In the genomic region with DNA sequence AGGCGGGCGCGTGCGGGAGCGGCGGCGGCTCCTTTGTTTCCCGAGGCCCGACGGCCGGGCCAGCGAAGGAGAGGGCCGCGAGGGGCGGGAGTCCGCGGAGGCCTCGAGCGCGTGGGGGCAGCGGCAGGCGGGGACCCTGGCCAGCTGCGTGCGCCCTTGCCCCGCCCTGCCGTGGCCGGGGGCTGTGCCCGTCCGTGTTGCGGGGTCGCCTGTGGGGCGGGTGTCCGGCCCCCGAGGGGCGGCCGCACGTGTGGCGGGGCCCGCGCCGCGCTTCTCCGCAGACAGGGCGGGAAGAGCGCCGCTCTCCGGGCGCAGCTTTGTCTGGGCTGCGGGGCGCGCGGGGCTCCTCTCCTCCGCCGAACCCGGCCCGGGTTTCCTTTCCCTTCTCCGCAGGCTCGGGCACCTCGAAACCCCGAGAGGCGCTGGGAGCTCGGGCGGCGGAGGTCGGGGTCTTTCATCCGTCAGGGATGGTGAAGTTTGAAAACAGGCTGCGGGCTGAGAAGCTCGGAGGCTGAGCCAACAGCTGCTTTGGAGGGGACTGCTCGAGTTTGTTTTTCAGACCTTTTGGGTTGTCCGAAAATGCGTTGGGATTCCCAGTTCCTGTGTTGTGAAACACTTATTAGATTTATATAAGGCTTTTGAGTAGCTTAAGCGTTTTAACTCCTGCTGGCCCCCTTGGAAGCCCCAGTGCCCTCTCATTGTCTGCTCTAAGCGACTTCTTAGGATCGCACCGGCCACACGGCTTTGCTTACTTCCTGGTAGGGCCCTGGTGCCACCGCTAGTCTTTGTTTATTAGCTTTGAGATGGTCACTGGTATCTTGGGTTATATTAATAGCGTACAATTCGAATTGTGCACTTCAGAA, we compare ENCODE assay signal across 8 cellular contexts. TPM values are rescaled to one million over a fixed set of nuclear protein-coding genes. Genes with fewer than 3 reads are reported as not detected.
DNase-seq lines count a peak whose midpoint lies in the region; ATAC-seq and TF ChIP-seq lines count a peak whose summit lies in the region.

No MANE protein-coding gene starts in this region.

- peak overlapping the region; percentile 96 for H3K4me3 Mint-ChIP-seq in T-helper 1 cell treated with Interleukin-12 subunit alpha and Interleukin-12 subunit beta and Interleukin-4 antibody, amounts not matched to agents 30 μg/mL and 1 μg/mL, for 36 hours

- H3F3A ChIP-seq in MM.1S (ENCODE audit: insufficient read depth, low read length) = peaks cover 32% of the 10 kb centered on the region

- H3K9me2 ChIP-seq in MM.1S (replicated peaks; ENCODE audit: insufficient read depth, low read length) = no peaks in the 10 kb centered on the region

- H3K4me1 ChIP-seq in MM.1S (ENCODE audit: low read length) (peaks cover 37% of the 10 kb centered on the region), skeletal muscle tissue (ENCODE audit: control insufficient read depth in 3 of 3, insufficient read depth in 3 of 3, low read length in 3 of 3) (peaks cover 33 to 54% (median 47%) of the 10 kb centered on the region in 3 donors)

- peaks cover 75% of the 10 kb centered on the region for H3K4me1 Mint-ChIP-seq in T-helper 1 cell treated with Interleukin-12 subunit alpha and Interleukin-12 subunit beta and Interleukin-4 antibody, amounts not matched to agents 30 μg/mL and 1 μg/mL, for 36 hours (ENCODE audit: low read depth)

- H4K20me1 ChIP-seq in MM.1S (ENCODE audit: insufficient read depth, low read length) = peaks cover 25% of the 10 kb centered on the region

- peak overlapping the region; percentile 18; the same call in 1 of the 2 replicates for H2AFZ ChIP-seq in MM.1S (ENCODE audit: low read length)

- peak; percentile 34 for TF ChIP-seq CTCF in MM.1S (IDR thresholded peaks at IDR 0.05; ENCODE audit: low read length)

- peak overlapping the region; percentile 80 for H3K9ac ChIP-seq in MM.1S (ENCODE audit: low read length)
- peak overlapping the region; percentile 91 to 95 (median 94) for H3K9ac ChIP-seq in skeletal muscle tissue (ENCODE audit: low read depth in 1 of 3, low read length in 3 of 3)

- no peaks in the 10 kb centered on the region for H3K27me3 ChIP-seq in MM.1S (replicated peaks; ENCODE audit: insufficient read depth, low read length)
- no peaks in the 10 kb centered on the region for H3K27me3 ChIP-seq in skeletal muscle tissue (ENCODE audit: control insufficient read depth in 3 of 3, insufficient read depth in 3 of 3, low read length in 3 of 3)

- H3K9me3 ChIP-seq in MM.1S (replicated peaks; ENCODE audit: insufficient read depth, low read length) = no peaks in the 10 kb centered on the region
- no peaks in the 10 kb centered on the region for H3K9me3 ChIP-seq in skeletal muscle tissue (ENCODE audit: control insufficient read depth in 3 of 3, low read length in 3 of 3)

- H3K4me3 ChIP-seq in MM.1S (ENCODE audit: low read length) (peak overlapping the region; percentile 68), skeletal muscle tissue (ENCODE audit: low read length in 3 of 3) (peak overlapping the region; percentile 72 to 92 (median 87))

- peaks cover 5% of the 10 kb centered on the region for H3K36me3 Mint-ChIP-seq in T-helper 1 cell treated with Interleukin-12 subunit alpha and Interleukin-12 subunit beta and Interleukin-4 antibody, amounts not matched to agents 30 μg/mL and 1 μg/mL, for 36 hours (ENCODE audit: low read depth)

- DNase-seq in Daoy (ENCODE audit: low read depth) = peak; percentile 64
- peak; percentile 83 for DNase-seq in MM.1S
- DNase-seq in caudate nucleus (lab: John Stamatoyannopoulos, UW) = peak in 37 of 61 donors; percentile 13 to 73 (median 42)
- DNase-seq in iris pigment epithelial cell (ENCODE audit: low read depth) = peak; percentile 55
- DNase-seq in AG08396 (ENCODE audit: low spot score) = no peak

- no peaks in the 10 kb centered on the region for H3K27me3 Mint-ChIP-seq in T-helper 1 cell treated with Interleukin-12 subunit alpha and Interleukin-12 subunit beta and Interleukin-4 antibody, amounts not matched to agents 30 μg/mL and 1 μg/mL, for 36 hours (ENCODE audit: low read depth)

- H3K36me3 ChIP-seq in MM.1S (replicated peaks; ENCODE audit: insufficient read depth, low read length) (no peaks in the 10 kb centered on the region), skeletal muscle tissue (ENCODE audit: control insufficient read depth in 3 of 3, insufficient read depth in 3 of 3, low read length in 3 of 3) (no peaks in the 10 kb centered on the region)

- peak; percentile 13 for ATAC-seq in GM21717 (IDR thresholded peaks at IDR 0.05; ENCODE audit: unreplicated experiment)

- H3K27ac Mint-ChIP-seq in T-helper 1 cell treated with Interleukin-12 subunit alpha and Interleukin-12 subunit beta and Interleukin-4 antibody, amounts not matched to agents 30 μg/mL and 1 μg/mL, for 36 hours = peak overlapping the region; percentile 84

- H3K79me2 ChIP-seq in MM.1S (ENCODE audit: low read length) = peaks cover 52% of the 10 kb centered on the region

- H3K27ac ChIP-seq in MM.1S (ENCODE audit: low read length) = peak overlapping the region; percentile 57
- peak overlapping the region; percentile 54 for H3K27ac ChIP-seq in caudate nucleus (ENCODE audit: low read depth, low read length)
- H3K27ac ChIP-seq in skeletal muscle tissue (ENCODE audit: low read depth, low read length) = peak overlapping the region; percentile 99

- peaks cover 3% of the 10 kb centered on the region for H3K9me3 Mint-ChIP-seq in T-helper 1 cell treated with Interleukin-12 subunit alpha and Interleukin-12 subunit beta and Interleukin-4 antibody, amounts not matched to agents 30 μg/mL and 1 μg/mL, for 36 hours

- H3K4me2 ChIP-seq in MM.1S (ENCODE audit: low read depth, low read length) = peak overlapping the region; percentile 94

RNA-seq across cellular contexts. Expression of gene USP3, which starts 0.8 kb away (rescaled TPM):
- 28.1 and 35.7 TPM in 2 replicates for total RNA-seq in Daoy (2014; rRNA removed; shearing (Covaris generic))
- total RNA-seq in skeletal muscle tissue = 33.4 TPM
